In genomic region chr5:134606726-134607125, GRCh38 we compare ENCODE assay signal across 23 cellular contexts.
"Had no signal": no experiment of that assay in that cellular context is flagged by ENCODE, and none has a peak within 500 bp of the region (broad histone marks: within the 10 kb centered on the region; RNA-seq: fewer than 3 reads in every experiment).

No MANE protein-coding gene starts in this region.

- H3K9me3 Mint-ChIP-seq: natural killer cell treated with Interleukin-12 subunit alpha and Interleukin-12 subunit beta and Interleukin-15 and Interleukin-18, amount 100 ng/mL, for 72 hours; neural progenitor cell; stimulated activated effector memory CD8-positive, alpha-beta T cell treated with anti-CD3 and anti-CD28 coated beads, Interleukin-12 subunit alpha, Interleukin-12 subunit beta, amount 100 ng/mL, for 72 hours; type B pancreatic cell had no signal

- H3K4me3 Mint-ChIP-seq: natural killer cell treated with Interleukin-12 subunit alpha and Interleukin-12 subunit beta and Interleukin-15 and Interleukin-18, amount 100 ng/mL, for 72 hours; neural progenitor cell; stimulated activated effector memory CD8-positive, alpha-beta T cell treated with anti-CD3 and anti-CD28 coated beads, Interleukin-12 subunit alpha, Interleukin-12 subunit beta, amount 100 ng/mL, for 72 hours; type B pancreatic cell had no signal

- H3K27me3 Mint-ChIP-seq: natural killer cell treated with Interleukin-12 subunit alpha and Interleukin-12 subunit beta and Interleukin-15 and Interleukin-18, amount 100 ng/mL, for 72 hours; progenitor cell of endocrine pancreas; type B pancreatic cell had no signal

- H3K27ac Mint-ChIP-seq: natural killer cell treated with Interleukin-12 subunit alpha and Interleukin-12 subunit beta and Interleukin-15 and Interleukin-18, amount 100 ng/mL, for 72 hours; neural progenitor cell; progenitor cell of endocrine pancreas; stimulated activated effector memory CD8-positive, alpha-beta T cell treated with anti-CD3 and anti-CD28 coated beads, Interleukin-12 subunit alpha, Interleukin-12 subunit beta, amount 100 ng/mL, for 72 hours; type B pancreatic cell had no signal

- H3K4me1 Mint-ChIP-seq: neural progenitor cell had no signal

- ATAC-seq: heart left ventricle; left lung; natural killer cell treated with Interleukin-12 subunit alpha and Interleukin-12 subunit beta and Interleukin-15 and Interleukin-18, amount 100 ng/mL, for 72 hours; pancreas; right cardiac atrium; stimulated activated effector memory CD8-positive, alpha-beta T cell treated with anti-CD3 and anti-CD28 coated beads, Interleukin-12 subunit alpha, Interleukin-12 subunit beta, amount 100 ng/mL, for 72 hours; stimulated activated naive CD8-positive, alpha-beta T cell treated with anti-CD3 and anti-CD28 coated beads, Interleukin-15, Interleukin-2, amounts not matched to agents 100 U/mL and 50 U/mL, for 24 hours had no signal

- FAIRE-seq: colon, frontal cortex, pancreas had no signal

- DNase-seq: dermis blood vessel endothelial cell; esophagus squamous epithelium; heart left ventricle; hippocampal formation; islet precursor cell; left lung; mesenchymal stem cell; midbrain; occipital lobe; pancreas; right cardiac atrium; stimulated activated CD4-positive, alpha-beta T cell treated with anti-CD3 and anti-CD28 coated beads, Interleukin-4, amount 100 ng/mL, for 1 hour; stimulated activated CD8-positive, alpha-beta memory T cell treated with anti-CD3 and anti-CD28 coated beads, Interleukin-4, amount 100 ng/mL, for 48 hours; stimulated activated naive CD8-positive, alpha-beta T cell treated with anti-CD3 and anti-CD28 coated beads, Interleukin-15, Interleukin-2, amounts not matched to agents 100 U/mL and 50 U/mL, for 24 hours; thyroid gland; uterus had no signal
